ENCODE assay signal across 8 cellular contexts in genomic region chr1:112501810-112502641, GRCh38. TPM values are rescaled to one million over a fixed set of nuclear protein-coding genes. Genes with fewer than 3 reads are reported as not detected.
A peak's percentile ranks its signal among the peaks of the same experiment; 100 is the strongest.
DNase-seq lines count a peak whose midpoint lies in the region; ATAC-seq, FAIRE-seq and TF ChIP-seq lines count a peak whose summit lies in the region.

No MANE protein-coding gene starts in this region.

- no peak for FAIRE-seq in HTR-8/SVneo (lab: Jason Lieb, UNC)

- H3K79me2 ChIP-seq in SK-N-SH (ENCODE audit: insufficient read depth) (no peaks in the 10 kb centered on the region), osteoblast (ENCODE audit: insufficient read depth, low read length) (no peaks in the 10 kb centered on the region)

- H3K27me3 ChIP-seq in SK-N-SH (ENCODE audit: insufficient read depth) (no peaks in the 10 kb centered on the region), osteoblast (ENCODE audit: insufficient read depth, low read length) (no peaks in the 10 kb centered on the region), upper lobe of right lung (peaks cover 11% of the 10 kb centered on the region)

- POLR2A ChIA-PET in SK-N-SH (lab: Yijun Ruan, JAX) = interaction anchor here (0.9 to 1.4 kb wide), 3 partner anchors 13 to 173 kb away, joined by 3 to 7 read pairs (median 3); partner anchors contain the start of genes MOV10 and ST7L

- no peaks in the 10 kb centered on the region for H3K9me3 Mint-ChIP-seq in activated naive CD8-positive, alpha-beta T cell treated with anti-CD3 and anti-CD28 coated beads for 36 hours

- H4K20me1 ChIP-seq in SK-N-SH (ENCODE audit: insufficient read depth) (no peaks in the 10 kb centered on the region), osteoblast (ENCODE audit: insufficient read depth, low read length) (no peaks in the 10 kb centered on the region)

- H3K27me3 Mint-ChIP-seq in activated naive CD8-positive, alpha-beta T cell treated with anti-CD3 and anti-CD28 coated beads for 36 hours = peaks cover 68% of the 10 kb centered on the region

- H3K9me3 ChIP-seq in SK-N-SH (no peaks in the 10 kb centered on the region), osteoblast (ENCODE audit: low read depth, low read length) (no peaks in the 10 kb centered on the region), upper lobe of right lung (no peaks in the 10 kb centered on the region)

- no peaks in the 10 kb centered on the region for H3K36me3 ChIP-seq in SK-N-SH (replicated peaks in 1 of 2; ENCODE audit: control insufficient read depth in 1 of 2, insufficient read depth in 2 of 2, low read length in 1 of 2)
- H3K36me3 ChIP-seq in osteoblast (ENCODE audit: insufficient read depth, low read length) = no peaks in the 10 kb centered on the region
- H3K36me3 ChIP-seq in upper lobe of right lung = no peaks in the 10 kb centered on the region

- no peak for TF ChIP-seq EP300 in SK-N-SH (IDR thresholded peaks at IDR 0.05; ENCODE audit: borderline replicate concordance in 1 of 2, low read depth in 1 of 2, low read length in 1 of 2)

- no peaks in the 10 kb centered on the region for H3K36me3 Mint-ChIP-seq in activated naive CD8-positive, alpha-beta T cell treated with anti-CD3 and anti-CD28 coated beads for 36 hours

- ATAC-seq in Right ventricle myocardium inferior = peak; percentile 91
- peak; percentile 85 for ATAC-seq in upper lobe of right lung
- no peak for ATAC-seq in GM21526 (IDR thresholded peaks at IDR 0.05; ENCODE audit: low FRiP score, unreplicated experiment)

- H3K4me3 ChIP-seq in GM12864 (ENCODE audit: low read depth, low read length) = peak overlapping the region; percentile 55
- H3K4me3 ChIP-seq in SK-N-SH (ENCODE audit: low read depth in 2 of 2, low read length in 1 of 2) = peak overlapping the region; percentile 53 to 60
- H3K4me3 ChIP-seq in osteoblast (ENCODE audit: insufficient read depth, low read length) = peak overlapping the region; percentile 76
- H3K4me3 ChIP-seq in upper lobe of right lung = peak overlapping the region; percentile 55

- H3K9ac ChIP-seq in SK-N-SH = peak overlapping the region; percentile 27; the same call in 1 of the 2 replicates

- TF ChIP-seq RAD21 in SK-N-SH (IDR thresholded peaks at IDR 0.05; ENCODE audit: low read length) = peak; percentile 70

- H3F3A ChIP-seq in SK-N-SH (replicated peaks; ENCODE audit: insufficient read depth) = no peaks in the 10 kb centered on the region

- intact Hi-C loops in Right ventricle myocardium inferior (cut with DNase I) (loop anchor here (5.0 kb wide), 1 partner anchor 205 kb away; the partner anchor contains the start of gene RHOC), upper lobe of right lung (cut with DNase I) (no loop called here)

- H2AFZ ChIP-seq in SK-N-SH (ENCODE audit: low read depth) (peak overlapping the region; percentile 92), osteoblast (ENCODE audit: low read length) (peak overlapping the region; percentile 83)

- CTCF ChIA-PET in SK-N-SH (lab: Yijun Ruan, JAX) = interaction anchor here (0.6 to 3.9 kb wide), 48 partner anchors 8 to 301 kb away, joined by 3 to 47 read pairs (median 4); partner anchors contain the start of genes MOV10, PPM1J and RHOC

- peak overlapping the region; percentile 65 for H3K4me3 Mint-ChIP-seq in activated naive CD8-positive, alpha-beta T cell treated with anti-CD3 and anti-CD28 coated beads for 36 hours

- H3K4me2 ChIP-seq in SK-N-SH (peak overlapping the region; percentile 85), osteoblast (ENCODE audit: insufficient read depth, low read length) (peak overlapping the region; percentile 70)

- no peaks in the 10 kb centered on the region for H3K9me2 ChIP-seq in SK-N-SH

- H3K4me1 Mint-ChIP-seq in activated naive CD8-positive, alpha-beta T cell treated with anti-CD3 and anti-CD28 coated beads for 36 hours = peaks cover 5% of the 10 kb centered on the region

- 10% methylated on average over 30 of the region's 65 CpGs for whole genome bisulfite sequencing in SK-N-SH (ENCODE audit: low lambda C conversion rate)

- TF ChIP-seq CTCF in GM12864 (IDR thresholded peaks at IDR 0.05; ENCODE audit: low read depth, low read length, missing control alignments) = peak; percentile 77
- peak; percentile 77 for TF ChIP-seq CTCF in SK-N-SH (IDR thresholded peaks at IDR 0.05)
- TF ChIP-seq CTCF in osteoblast (IDR thresholded peaks at IDR 0.05; ENCODE audit: extremely low read depth, low read depth, low read length) = peak; percentile 79
- peak; percentile 70 for TF ChIP-seq CTCF in upper lobe of right lung (IDR thresholded peaks at IDR 0.05)

- H3K27ac Mint-ChIP-seq in activated naive CD8-positive, alpha-beta T cell treated with anti-CD3 and anti-CD28 coated beads for 36 hours = no peak overlapping the region

- H3K27ac ChIP-seq in SK-N-SH (ENCODE audit: low read depth in 2 of 2, low read length in 1 of 2) = no peak overlapping the region
- H3K27ac ChIP-seq in osteoblast (ENCODE audit: low read depth, low read length) = no peak overlapping the region
- no peak overlapping the region for H3K27ac ChIP-seq in upper lobe of right lung

- DNase-seq in GM12864 (ENCODE audit: low read depth) (no peak), HTR-8/SVneo (ENCODE audit: insufficient read length, low spot score) (peak; percentile 45), SK-N-SH (peak; percentile 85), Right ventricle myocardium inferior (ENCODE audit: missing footprints) (peak; percentile 81), osteoblast (ENCODE audit: insufficient read length, low spot score, missing footprints) (peak; percentile 95), upper lobe of right lung (peak; percentile 85)
- peak; percentile 63 for DNase-seq in activated naive CD8-positive, alpha-beta T cell treated with anti-CD3 and anti-CD28 coated beads for 36 hours

- H3K4me1 ChIP-seq in SK-N-SH (ENCODE audit: control insufficient read depth in 1 of 2, insufficient read depth in 2 of 2, low read depth in 1 of 2, low read length in 1 of 2) = peaks cover 0 to 10% of the 10 kb centered on the region in 2 experiments; a peak in 1 of 4 replicates
- H3K4me1 ChIP-seq in osteoblast (ENCODE audit: insufficient read depth, low read length) = peaks cover 16% of the 10 kb centered on the region
- H3K4me1 ChIP-seq in upper lobe of right lung = peaks cover 9% of the 10 kb centered on the region

TF ChIP-seq in SK-N-SH, 30 proteins besides CTCF, POLR2A, EP300 and RAD21:
- TF ChIP-seq MAX (IDR thresholded peaks at IDR 0.05; ENCODE audit: low read depth) (peak; percentile 69; the same call in 1 of the 2 replicates), POLR2AphosphoS5 (IDR thresholded peaks at IDR 0.05; ENCODE audit: low read depth, low read length) (no peak; the same call in 1 of the 2 replicates), GATA2 (CRISPR knock-in tag; IDR thresholded peaks at IDR 0.05) (peak; percentile 32; the same call in 1 of the 2 replicates), YY1 (IDR thresholded peaks at IDR 0.05; ENCODE audit: low read depth) (0 out of 2 replicates have a peak, but pooled peaks have one; percentile 30), SMC3 (IDR thresholded peaks at IDR 0.05; ENCODE audit: low read depth, low read length) (peak; percentile 85), REST (IDR thresholded peaks at IDR 0.05; ENCODE audit: low read depth, low read length) (peak; percentile 88), TEAD4 (IDR thresholded peaks at IDR 0.05; ENCODE audit: borderline replicate concordance, insufficient read depth) (no peak), NFIC (IDR thresholded peaks at IDR 0.05; ENCODE audit: borderline replicate concordance) (peak; percentile 46), MXI1 (IDR thresholded peaks at IDR 0.05; ENCODE audit: low read depth, low read length) (peak; percentile 14; the same call in 1 of the 2 replicates)

RNA-seq across cellular contexts. Expression of gene WNT2B, which starts 6.7 kb away (rescaled TPM):
- polyA plus RNA-seq in SK-N-SH (2012; rRNA removed) = 3.4 and 4.3 TPM in 2 replicates
- polyA plus RNA-seq in SK-N-SH (2012; cell fraction: cytosol; rRNA removed) = 2.4 and 2.9 TPM in 2 replicates
- polyA plus RNA-seq in SK-N-SH (2012; cell fraction: nucleus; rRNA removed) = 6.6 and 7.5 TPM in 2 replicates
- total RNA-seq in activated naive CD8-positive, alpha-beta T cell treated with anti-CD3 and anti-CD28 coated beads for 36 hours = not detected
- total RNA-seq in Right ventricle myocardium inferior = 1.5 TPM
- total RNA-seq in osteoblast = 1.5 and 2.2 TPM in 2 replicates
- 8.5 TPM for total RNA-seq in upper lobe of right lung
